Comparison of ENCODE assay signal across 27 cellular contexts in the genomic region with DNA sequence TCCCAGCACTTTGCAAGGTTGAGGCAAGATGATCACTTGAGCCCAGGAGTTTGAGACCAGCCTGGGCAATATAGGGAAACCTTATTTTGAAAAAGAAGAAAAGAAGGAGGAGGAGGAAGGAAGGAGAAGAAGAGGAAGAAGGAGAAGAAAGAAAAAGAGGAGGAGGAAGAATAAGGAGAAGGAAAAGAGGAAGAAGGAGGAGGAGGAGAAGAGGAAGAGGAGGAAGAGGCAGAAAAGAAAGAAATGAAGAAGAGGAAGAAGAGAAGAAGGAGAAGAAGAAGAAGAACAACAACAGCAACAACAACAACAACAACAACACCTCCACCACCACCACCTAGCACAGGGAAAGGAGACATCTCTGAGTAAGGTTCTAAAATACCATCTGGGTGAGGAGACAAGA. TPM values are rescaled to one million over a fixed set of nuclear protein-coding genes. Genes with fewer than 3 reads are reported as not detected.
"Had no signal": no experiment of that assay in that cellular context is flagged by ENCODE, and none has a peak within 500 bp of the region (broad histone marks: within the 10 kb centered on the region; RNA-seq: fewer than 3 reads in every experiment).

No MANE protein-coding gene starts in this region.

- H3K27ac ChIP-seq: KMS-11, PC-9, Peyer's patch, SJSA1, SK-N-MC had no signal

- H3K9ac ChIP-seq: KMS-11 had no signal

- H3K4me1 ChIP-seq: Peyer's patch had no signal

- H3K4me2 ChIP-seq: KMS-11, PC-9 had no signal

- H2AFZ ChIP-seq: PC-9 had no signal

- DNase-seq: IMR-90, Kasumi-1, MM.1S, NCI-H1092 treated with DMSO at 0.1 percent for 48 hours, NCI-H1436, NCI-H187, NCI-H2029, NCI-H2081 treated with DMSO at 0.1 percent for 48 hours, NCI-H2171, NCI-H226, NCI-H446, NCI-H510A, NCI-H524 treated with DMSO at 0.1 percent for 48 hours, NCI-H69, NCI-H774, OCI-M1, PC-9, Peyer's patch, Right ventricle myocardium superior, RPMI8226, SIG-M5, T-helper 1 cell had no signal

- H3K4me3 ChIP-seq: PC-9, Peyer's patch, SJSA1, SK-N-MC had no signal

- ATAC-seq: HepG2 had no signal

- H3K27me3 ChIP-seq: Peyer's patch, SJSA1 had no signal

RNA-seq across cellular contexts. Expression of a gene that starts 10.6 kb away (rescaled TPM):
- total RNA-seq: HT1080 had no signal
